ENCODE assay signal across 34 cellular contexts in the genomic region with DNA sequence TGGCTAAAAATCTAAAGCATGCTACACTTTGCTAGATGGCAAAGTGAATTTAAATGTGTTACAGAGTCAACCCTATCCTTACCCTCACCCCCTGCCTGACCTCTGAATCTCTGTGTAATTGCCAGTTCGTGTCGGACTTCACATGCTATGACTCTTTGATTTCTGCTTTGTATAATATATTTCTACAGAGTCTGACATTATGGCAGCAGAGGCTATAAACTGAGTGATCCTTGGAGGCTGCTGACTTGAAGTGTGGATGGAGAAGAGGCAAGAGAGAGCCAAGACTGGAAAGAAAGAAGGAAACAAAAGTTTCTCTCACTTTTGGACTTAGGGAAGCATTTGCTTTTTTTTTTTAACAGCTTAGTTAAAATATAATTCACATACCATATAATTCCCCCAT.
"Had no signal": no experiment of that assay in that cellular context is flagged by ENCODE, and none has a peak within 500 bp of the region (broad histone marks: within the 10 kb centered on the region; RNA-seq: fewer than 3 reads in every experiment).

No MANE protein-coding gene starts in this region.

- H3K27ac Mint-ChIP-seq: activated B cell treated with CpG ODN at 0.5 μM for 24 hours; activated CD4-positive, alpha-beta memory T cell treated with anti-CD3 and anti-CD28 coated beads, Interleukin-2, amount 10 ng/mL, durations not matched to agents 7 days and 5 days; activated CD8-positive, alpha-beta memory T cell treated with anti-CD3 and anti-CD28 coated beads, Interleukin-2, amount 10 ng/mL, durations not matched to agents 7 days and 5 days; activated naive CD8-positive, alpha-beta T cell treated with anti-CD3 and anti-CD28 coated beads for 36 hours; T-helper 1 cell treated with Interleukin-12 subunit alpha and Interleukin-12 subunit beta and Interleukin-4 antibody, amounts not matched to agents 30 μg/mL and 1 μg/mL, for 36 hours; T-helper 2 cell treated with Interferon-gamma antibody and Interleukin-4, amounts not matched to agents 5 μg/mL and 100 μg/mL, for 36 hours had no signal

- H3K4me3 ChIP-seq: cardiac muscle cell, SJCRH30 had no signal

- H3K36me3 ChIP-seq: cardiac muscle cell, SJCRH30 had no signal

- H3K9me3 Mint-ChIP-seq: activated CD4-positive, alpha-beta memory T cell treated with anti-CD3 and anti-CD28 coated beads, Interleukin-2, amount 10 ng/mL, durations not matched to agents 7 days and 5 days; central memory CD8-positive, alpha-beta T cell; T-helper 2 cell treated with Interferon-gamma antibody and Interleukin-4, amounts not matched to agents 5 μg/mL and 100 μg/mL, for 36 hours had no signal

- DNase-seq: activated B cell treated with CpG ODN at 0.5 μM for 24 hours; activated CD4-positive, alpha-beta memory T cell treated with anti-CD3 and anti-CD28 coated beads, Interleukin-2, amount 10 ng/mL, durations not matched to agents 7 days and 5 days; activated CD4-positive, alpha-beta T cell treated with anti-CD3 and anti-CD28 coated beads for 4 hours; activated CD4-positive, CD25-positive, alpha-beta regulatory T cell treated with anti-CD3 and anti-CD28 coated beads, Interleukin-2, amount 50 U/mL, for 72 hours; activated CD8-positive, alpha-beta memory T cell treated with anti-CD3 and anti-CD28 coated beads for 24 hours; activated CD8-positive, alpha-beta memory T cell treated with anti-CD3 and anti-CD28 coated beads, Interleukin-2, amount 10 ng/mL, durations not matched to agents 7 days and 5 days; activated CD8-positive, alpha-beta memory T cell treated with anti-CD3 and anti-CD28 coated beads, Interleukin-2, amount 50 U/mL, for 48 hours; activated effector memory CD4-positive, alpha-beta T cell treated with Interleukin-2 at 50 U/mL for 16 hours; activated naive CD4-positive, alpha-beta T cell; activated naive CD4-positive, alpha-beta T cell treated with anti-CD3 and anti-CD28 coated beads, Interleukin-2, amount 50 U/mL, for 16 hours; activated naive CD8-positive, alpha-beta T cell treated with anti-CD3 and anti-CD28 coated beads for 36 hours; activated T-cell treated with anti-CD3 and anti-CD28 coated beads, Interleukin-2, amount 50 U/mL, for 48 hours; amniotic stem cell; aorta; NCI-H1092 treated with DMSO at 0.1 percent for 48 hours; NCI-H1417; NCI-H146; NCI-H187; NCI-H2029 treated with DMSO at 0.1 percent for 48 hours; NCI-H2107; NCI-H2171; NCI-H510A; NCI-H526; NCI-H748 treated with DMSO at 0.1 percent for 48 hours; NK-92 treated with Interleukin-12 subunit alpha and Interleukin-12 subunit beta, amount 100 ng/mL, for 24 hours; SHP77; SJCRH30; SK-N-SH had no signal

- H3K27me3 ChIP-seq: cardiac muscle cell, SJCRH30 had no signal

- FAIRE-seq: TTC549 had no signal

- H3K4me1 ChIP-seq: SJCRH30 had no signal

- H3K27ac ChIP-seq: cardiac muscle cell, KMS-11, SJCRH30 had no signal

- H3K4me2 ChIP-seq: KMS-11 had no signal

- H3K9ac ChIP-seq: KMS-11, SK-N-SH had no signal

- H3K9me3 ChIP-seq: SJCRH30, SK-N-SH had no signal

- H3K4me3 Mint-ChIP-seq: activated B cell treated with CpG ODN at 0.5 μM for 24 hours; activated CD4-positive, alpha-beta memory T cell treated with anti-CD3 and anti-CD28 coated beads, Interleukin-2, amount 10 ng/mL, durations not matched to agents 7 days and 5 days; activated CD8-positive, alpha-beta memory T cell treated with anti-CD3 and anti-CD28 coated beads, Interleukin-2, amount 10 ng/mL, durations not matched to agents 7 days and 5 days; activated naive CD8-positive, alpha-beta T cell treated with anti-CD3 and anti-CD28 coated beads for 36 hours; central memory CD8-positive, alpha-beta T cell; T-helper 1 cell treated with Interleukin-12 subunit alpha and Interleukin-12 subunit beta and Interleukin-4 antibody, amounts not matched to agents 30 μg/mL and 1 μg/mL, for 36 hours; T-helper 2 cell treated with Interferon-gamma antibody and Interleukin-4, amounts not matched to agents 5 μg/mL and 100 μg/mL, for 36 hours had no signal

- H3K27me3 Mint-ChIP-seq: activated B cell treated with CpG ODN at 0.5 μM for 24 hours; activated CD4-positive, alpha-beta memory T cell treated with anti-CD3 and anti-CD28 coated beads, Interleukin-2, amount 10 ng/mL, durations not matched to agents 7 days and 5 days; activated CD8-positive, alpha-beta memory T cell treated with anti-CD3 and anti-CD28 coated beads, Interleukin-2, amount 10 ng/mL, durations not matched to agents 7 days and 5 days; activated naive CD8-positive, alpha-beta T cell treated with anti-CD3 and anti-CD28 coated beads for 36 hours; central memory CD8-positive, alpha-beta T cell had no signal
